ENCODE assay signal across 8 cellular contexts in genomic region chr15:56464893-56465520, GRCh38. TPM values are rescaled to one million over a fixed set of nuclear protein-coding genes. Genes with fewer than 3 reads are reported as not detected.
DNase-seq lines count a peak whose midpoint lies in the region; ATAC-seq and TF ChIP-seq lines count a peak whose summit lies in the region.

MNS1 (minus strand) TSS chr15:56465137; CDS start chr15:56464972, 165 bp downstream.

- TF ChIP-seq POLR2A in sigmoid colon (IDR thresholded peaks at IDR 0.05): no peak

- H3K36me3 ChIP-seq in iPS DF 6.9 (ENCODE audit: control insufficient read depth, insufficient read depth, low read length) (no peaks in the 10 kb centered on the region), sigmoid colon (no peaks in the 10 kb centered on the region)

- peak within 1 kb of the TSS; percentile 39; the same call in 1 of the 2 replicates for H3K4me3 ChIP-seq in iPS DF 6.9 (ENCODE audit: low read length)
- peak within 1 kb of the TSS; percentile 50 to 68 (median 56) for H3K4me3 ChIP-seq in sigmoid colon

- TF ChIP-seq EP300 in sigmoid colon (IDR thresholded peaks at IDR 0.05): no peak

- WGBS in iPS DF 6.9 (ENCODE audit: insufficient coverage, insufficient read length): no CpG with 5 or more reads among the region's 38 CpGs
- whole genome bisulfite sequencing in sigmoid colon, 2 donors: 2 to 3% methylated on average over 38 of the region's 38 CpGs

- intact Hi-C loops in sigmoid colon (cut with DNase I): no loop called here

- no peaks in the 10 kb centered on the region for H3K9me3 ChIP-seq in iPS DF 6.9 (ENCODE audit: control insufficient read depth, insufficient read depth, low read length)
- no peaks in the 10 kb centered on the region for H3K9me3 ChIP-seq in sigmoid colon

- H3K27ac ChIP-seq in 22Rv1 (peak within 1 kb of the TSS; percentile 66), iPS DF 6.9 (ENCODE audit: low read length) (no peak within 1 kb of the TSS), sigmoid colon (no peak within 1 kb of the TSS)

- TF ChIP-seq CTCF in 22Rv1 (IDR thresholded peaks at IDR 0.05): no peak
- TF ChIP-seq CTCF in sigmoid colon (IDR thresholded peaks at IDR 0.05): no peak

- DNase-seq in NCI-H2029 (lab: John Stamatoyannopoulos, UW) (peak; percentile 84), T1000 (lab: John Stamatoyannopoulos, UW) (peak; percentile 86), brain pericyte (ENCODE audit: low read depth, low spot score) (peak; percentile 91), iPS DF 6.9 (ENCODE audit: low read depth, low spot score) (peak; percentile 78), sigmoid colon (peak; percentile 94)

- H3K27me3 ChIP-seq in iPS DF 6.9 (ENCODE audit: control insufficient read depth, insufficient read depth, low read length) (no peaks in the 10 kb centered on the region), sigmoid colon (no peaks in the 10 kb centered on the region)

- ATAC-seq in GM18508 (IDR thresholded peaks at IDR 0.05; ENCODE audit: insufficient read depth, unreplicated experiment) (peak; percentile 94), HG02970 (IDR thresholded peaks at IDR 0.05; ENCODE audit: low FRiP score, unreplicated experiment) (peak; percentile 98)

- H3K4me1 ChIP-seq in iPS DF 6.9 (ENCODE audit: control insufficient read depth, insufficient read depth, low read length) (peaks cover 2% of the 10 kb centered on the region; the same call in 1 of the 2 replicates), sigmoid colon (peaks cover 0 to 14% (median 5%) of the 10 kb centered on the region in 4 donors)

RNA-seq across cellular contexts. Expression of gene MNS1, which starts in this region (rescaled TPM):
- total RNA-seq in sigmoid colon: 1 to 10 TPM in 2 of 4 donors, under 1 TPM in 2; 0.55 to 1.2 (median 0.87) TPM
- polyA plus RNA-seq in sigmoid colon: 1 to 10 TPM; 1.2 to 1.9 (median 1.8) TPM
